1 cellular context compared by ENCODE assay signal in genomic region chr17:44318077-44318892, GRCh38.
A peak's percentile ranks its signal among the peaks of the same experiment; 100 is the strongest.
TF ChIP-seq lines count a peak whose summit lies in the region.

No MANE protein-coding gene starts in this region.

TF ChIP-seq in GM12878, 131 proteins besides CTCF, POLR2A, EP300 and RAD21:
- TF ChIP-seq ZSCAN29 (IDR thresholded peaks at IDR 0.05) = no peak
- TF ChIP-seq SMAD5 (IDR thresholded peaks at IDR 0.05; ENCODE audit: low read depth) = peak; percentile 64; the same call in 1 of the 2 replicates
- TF ChIP-seq SUPT20H (IDR thresholded peaks at IDR 0.05; ENCODE audit: borderline replicate concordance, control insufficient read depth, low read depth, low read length) = no peak
- no peak for TF ChIP-seq NR2C1 (IDR thresholded peaks at IDR 0.05)
- no peak for TF ChIP-seq ZBTB4 (CRISPR knock-in tag; IDR thresholded peaks at IDR 0.05)
- TF ChIP-seq PML (IDR thresholded peaks at IDR 0.05; ENCODE audit: low read length) = 0 out of 2 replicates have a peak, but pooled peaks have one; percentile 34
